In the genomic region with DNA sequence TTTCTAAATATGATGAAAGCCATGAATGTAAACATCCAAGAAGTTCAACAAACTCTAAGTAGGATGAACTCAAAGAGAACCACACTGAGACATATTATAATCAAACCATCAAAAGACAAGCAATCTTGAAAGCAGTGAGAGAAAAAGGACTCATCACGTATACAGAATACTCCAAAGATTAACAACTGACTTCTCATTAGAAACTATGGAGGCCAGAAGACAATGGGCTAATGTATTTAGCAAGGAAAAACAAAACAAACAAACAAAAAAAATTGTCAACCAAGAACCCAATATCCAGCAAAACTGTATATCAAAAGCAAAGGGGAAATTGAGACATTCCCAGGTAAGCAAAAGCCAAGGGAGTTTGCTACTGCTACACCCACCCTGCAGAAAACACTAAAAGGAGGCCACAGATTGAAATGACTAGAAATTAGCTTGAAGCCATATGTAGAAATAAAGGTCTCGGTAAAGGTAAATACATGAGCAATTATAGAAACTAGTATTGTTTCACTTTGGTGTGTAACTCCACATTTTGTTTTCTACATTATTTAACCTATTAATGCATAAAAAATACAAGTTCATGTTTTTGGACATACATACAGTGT, we compare ENCODE assay signal across 21 cellular contexts.
DNase-seq lines count a peak whose midpoint lies in the region; ATAC-seq, FAIRE-seq and TF ChIP-seq lines count a peak whose summit lies in the region.
"Had no signal": no experiment of that assay in that cellular context is flagged by ENCODE, and none has a peak within 500 bp of the region (broad histone marks: within the 10 kb centered on the region; RNA-seq: fewer than 3 reads in every experiment).

No MANE protein-coding gene starts in this region.

- whole genome bisulfite sequencing in GM12878 (ENCODE audit: insufficient coverage, insufficient replicate concordance, low lambda C conversion rate, missing lambda C conversion rate) = 52% methylated on average over 2 of the region's 2 CpGs
- 77% methylated on average over 2 of the region's 2 CpGs for WGBS in prostate gland

- DNase-seq in NCI-H1105 treated with DMSO at 0.1 percent for 48 hours (lab: John Stamatoyannopoulos, UW) (peak; percentile 17), NCI-H1105 (lab: John Stamatoyannopoulos, UW) (no peak), ACHN (peak; percentile 0), GM23338 (ENCODE audit: low spot score) (peak; percentile 24), GM12878 (ENCODE audit: low read depth, low spot score) (no peak), prostate gland (ENCODE audit: low spot score) (no peak), head of caudate nucleus (no peak)
- no peak for DNase-seq in activated CD4-positive, CD25-positive, alpha-beta regulatory T cell treated with anti-CD3 and anti-CD28 coated beads, Interleukin-2, amount 50 U/mL, for 72 hours
- DNase-seq: 8988T, Calu3, NCI-H1417 treated with DMSO at 0.1 percent for 48 hours, NCI-H1694 treated with DMSO at 0.1 percent for 48 hours, NCI-H2081, NCI-H446 treated with DMSO at 0.1 percent for 48 hours, NCI-H526, NCI-H82, SHP77, T-helper 1 cell had no signal

- H3K27ac Mint-ChIP-seq in GM23338 = no peak overlapping the region

- H4K20me1 ChIP-seq in GM23338 (replicated peaks; ENCODE audit: insufficient read depth) (no peaks in the 10 kb centered on the region), GM12878 (ENCODE audit: control insufficient read depth, insufficient read depth) (no peaks in the 10 kb centered on the region)

- H3K27me3 Mint-ChIP-seq in GM23338 (ENCODE audit: insufficient read depth, low read depth, poor library complexity) = peaks cover 8% of the 10 kb centered on the region

- H3K4me3 Mint-ChIP-seq in GM23338 = no peak overlapping the region

- no peak for FAIRE-seq in GM12878 (lab: Jason Lieb, UNC)
- FAIRE-seq: H54 had no signal

- no peak for TF ChIP-seq POLR2A in GM12878 (IDR thresholded peaks at IDR 0.05; ENCODE audit: low read depth, low read length)
- no peak for TF ChIP-seq POLR2A in prostate gland (IDR thresholded peaks at IDR 0.05)

- peaks cover 14% of the 10 kb centered on the region for H3K36me3 Mint-ChIP-seq in GM23338 (ENCODE audit: low read depth)

- H3K27ac ChIP-seq in GM23338 (ENCODE audit: low read depth) (no peak overlapping the region), GM12878 (ENCODE audit: control insufficient read depth, insufficient read depth) (no peak overlapping the region), prostate gland (no peak overlapping the region)
- H3K27ac ChIP-seq: RWPE1 had no signal

- H2AFZ ChIP-seq in GM23338 (no peak overlapping the region), GM12878 (ENCODE audit: control insufficient read depth, low read depth, low read length) (no peak overlapping the region)

- H3K27me3 ChIP-seq in GM23338 (ENCODE audit: insufficient read depth) = no peaks in the 10 kb centered on the region
- no peaks in the 10 kb centered on the region for H3K27me3 ChIP-seq in GM12878 (replicated peaks in 1 of 2; ENCODE audit: control insufficient read depth in 2 of 2, insufficient read depth in 2 of 2, low read length in 1 of 2)
- no peaks in the 10 kb centered on the region for H3K27me3 ChIP-seq in prostate gland (replicated peaks; ENCODE audit: insufficient read depth)

- POLR2A ChIA-PET in GM12878 (lab: Charles Lee) = no interaction called here

- no peak for TF ChIP-seq RAD21 in GM12878 (IDR thresholded peaks at IDR 0.05; ENCODE audit: insufficient read depth, low read depth, low read length)

- H3K9me3 Mint-ChIP-seq in GM23338 = peaks cover 23% of the 10 kb centered on the region

- H3K9me3 ChIP-seq in GM12878 (replicated peaks; ENCODE audit: control insufficient read depth, insufficient read depth, low read length) = no peaks in the 10 kb centered on the region
- H3K9me3 ChIP-seq in prostate gland = no peaks in the 10 kb centered on the region

- intact Hi-C loops in GM12878 (cut with micrococcal nuclease; ENCODE audit: unreplicated experiment) (no loop called here), prostate gland (cut with DNase I) (no loop called here), head of caudate nucleus (cut with DNase I) (no loop called here)

- SMC1A ChIA-PET in GM12878 (lab: Charles Lee; ENCODE audit: uncharacterized antibody, unreplicated experiment) = no interaction called here

- H3K4me1 ChIP-seq in GM23338 (ENCODE audit: insufficient read depth) = no peaks in the 10 kb centered on the region
- no peaks in the 10 kb centered on the region for H3K4me1 ChIP-seq in GM12878 (ENCODE audit: control insufficient read depth, insufficient read depth, low read length)
- H3K4me1 ChIP-seq in prostate gland (replicated peaks) = no peaks in the 10 kb centered on the region

- in situ Hi-C loops in ACHN (cut with HindIII; ENCODE audit: low pct_ligation_motif_present, low pct_unique_long_range_greater_than_20kb, low sequenced_read_pairs) (no loop called here), GM12878 (cut with MboI) (no loop called here)

- TF ChIP-seq EP300 in GM12878 (IDR thresholded peaks at IDR 0.05; ENCODE audit: borderline replicate concordance in 1 of 2, control insufficient read depth in 1 of 2, low read depth in 2 of 2, low read length in 2 of 2) = no peak

- H3K79me2 ChIP-seq in GM23338 (replicated peaks; ENCODE audit: insufficient read depth) (no peaks in the 10 kb centered on the region), GM12878 (ENCODE audit: control insufficient read depth, insufficient read depth, low read length) (no peaks in the 10 kb centered on the region)

- RAD21 ChIA-PET in GM12878 (lab: Charles Lee; ENCODE audit: unreplicated experiment) = no interaction called here

- no peaks in the 10 kb centered on the region for H3F3A ChIP-seq in GM23338 (replicated peaks; ENCODE audit: low read depth)

- H3K9me2 ChIP-seq in GM23338 (ENCODE audit: insufficient read depth) = peaks cover 8% of the 10 kb centered on the region

- no peak overlapping the region for H3K9ac ChIP-seq in GM12878 (ENCODE audit: control insufficient read depth, insufficient read depth, low read length)

- peaks cover 14% of the 10 kb centered on the region for H3K36me3 ChIP-seq in GM23338 (ENCODE audit: insufficient read depth)
- no peaks in the 10 kb centered on the region for H3K36me3 ChIP-seq in GM12878 (ENCODE audit: control insufficient read depth in 2 of 2, insufficient read depth in 2 of 2, low read length in 1 of 2)
- H3K36me3 ChIP-seq in prostate gland = no peaks in the 10 kb centered on the region

- H3K4me2 ChIP-seq in GM23338 = no peak overlapping the region
- no peak overlapping the region for H3K4me2 ChIP-seq in GM12878 (ENCODE audit: control insufficient read depth, insufficient read depth)

- BruUV-seq in GM12878 (replicated peaks; lab: Mats Ljungman, UMichigan) = no TSS peak

- ATAC-seq in GM23338 = no peak
- ATAC-seq in GM12878 = no peak
- ATAC-seq: Panc1 had no signal

- CTCF ChIA-PET in GM12878 (lab: Yijun Ruan, JAX) = no interaction called here

- TF ChIP-seq CTCF in GM23338 (conservative IDR thresholded peaks at IDR 0.05; ENCODE audit: low read depth in 2 of 2) (no peak), GM12878 (IDR thresholded peaks at IDR 0.05 in 2 of 3, conservative IDR thresholded peaks at IDR 0.05 in 1 of 3; ENCODE audit: control insufficient read depth in 2 of 3, extremely low read depth in 1 of 3, insufficient read depth in 1 of 3, low read depth in 3 of 3, low read length in 3 of 3) (no peak), prostate gland (IDR thresholded peaks at IDR 0.05) (no peak)

- H3K4me3 ChIP-seq in GM23338 = no peak overlapping the region
- no peak overlapping the region for H3K4me3 ChIP-seq in GM12878
- H3K4me3 ChIP-seq in prostate gland = no peak overlapping the region

- H3K4me1 Mint-ChIP-seq in GM23338 = no peaks in the 10 kb centered on the region

TF ChIP-seq in GM23338, 12 proteins besides CTCF, POLR2A, EP300 and RAD21 (continues in another document):
- no peak for TF ChIP-seq EZH2 (IDR thresholded peaks at IDR 0.05; ENCODE audit: low read depth, unreplicated experiment)

TF ChIP-seq in GM12878, 131 proteins besides CTCF, POLR2A, EP300 and RAD21:
- TF ChIP-seq ASH2L (IDR thresholded peaks at IDR 0.05; ENCODE audit: borderline replicate concordance, low read depth) (no peak), TCF7 (IDR thresholded peaks at IDR 0.05; ENCODE audit: borderline replicate concordance) (no peak), CBX5 (IDR thresholded peaks at IDR 0.05; ENCODE audit: low read depth) (peak; percentile 71; the same call in 1 of the 2 replicates)
- TF ChIP-seq, protein P1, sequence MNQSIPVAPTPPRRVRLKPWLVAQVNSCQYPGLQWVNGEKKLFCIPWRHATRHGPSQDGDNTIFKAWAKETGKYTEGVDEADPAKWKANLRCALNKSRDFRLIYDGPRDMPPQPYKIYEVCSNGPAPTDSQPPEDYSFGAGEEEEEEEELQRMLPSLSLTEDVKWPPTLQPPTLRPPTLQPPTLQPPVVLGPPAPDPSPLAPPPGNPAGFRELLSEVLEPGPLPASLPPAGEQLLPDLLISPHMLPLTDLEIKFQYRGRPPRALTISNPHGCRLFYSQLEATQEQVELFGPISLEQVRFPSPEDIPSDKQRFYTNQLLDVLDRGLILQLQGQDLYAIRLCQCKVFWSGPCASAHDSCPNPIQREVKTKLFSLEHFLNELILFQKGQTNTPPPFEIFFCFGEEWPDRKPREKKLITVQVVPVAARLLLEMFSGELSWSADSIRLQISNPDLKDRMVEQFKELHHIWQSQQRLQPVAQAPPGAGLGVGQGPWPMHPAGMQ (IDR thresholded peaks at IDR 0.05; ENCODE audit: borderline replicate concordance) = no peak

Comparison
In these comparisons a context has a peak if more than half of its experiments do, and no peak if none do; other contexts are left out.
1. DNase-seq: peak in NCI-H1105 treated with DMSO at 0.1 percent for 48 hours (single experiment), ACHN (single experiment) and GM23338 (single experiment); none in NCI-H1105 (single experiment), GM12878 (single experiment), prostate gland (single experiment), head of caudate nucleus (0 of 42) and activated CD4-positive, CD25-positive, alpha-beta regulatory T cell treated with anti-CD3 and anti-CD28 coated beads, Interleukin-2, amount 50 U/mL, for 72 hours (single experiment).